Comparison of ENCODE assay signal across 8 cellular contexts in genomic region chr11:62786318-62787004, GRCh38. TPM values are rescaled to one million over a fixed set of nuclear protein-coding genes. Genes with fewer than 3 reads are reported as not detected.
DNase-seq lines count a peak whose midpoint lies in the region; ATAC-seq and TF ChIP-seq lines count a peak whose summit lies in the region.

No MANE protein-coding gene starts in this region.

- intact Hi-C loops in OCI-LY7 (cut with micrococcal nuclease; ENCODE audit: unreplicated experiment): loop anchor here (1.0 to 5.0 kb wide), 8 partner anchors 18 to 236 kb away; partner anchors contain the start of genes HNRNPUL2, NXF1, UBXN1 and WDR74

- peak; percentile 91 for DNase-seq in D341Med (ENCODE audit: low spot score)
- peak; percentile 92 for DNase-seq in HuH-7 (ENCODE audit: low spot score)
- DNase-seq in OCI-LY7 (ENCODE audit: low spot score): peak; percentile 92
- peak; percentile 86 for DNase-seq in activated T-cell treated with anti-CD3 and anti-CD28 coated beads, Interleukin-2, amount 50 U/mL, for 1 hour
- no peak for DNase-seq in epithelial cell of prostate (ENCODE audit: low read depth, low spot score)
- peak; percentile 89 for DNase-seq in mucosa of gallbladder (ENCODE audit: low spot score)
- peak; percentile 72 for DNase-seq in stimulated activated CD8-positive, alpha-beta memory T cell treated with anti-CD3 and anti-CD28 coated beads, Interleukin-4, amount 100 ng/mL, for 24 hours (ENCODE audit: low read depth)

- peaks cover 34% of the 10 kb centered on the region for H3K4me1 ChIP-seq in OCI-LY7 (ENCODE audit: insufficient read depth, low read length, poor library complexity, severe bottlenecking)

- peak overlapping the region; percentile 80 for H3K4me2 ChIP-seq in OCI-LY7 (ENCODE audit: low read length)

- peak; percentile 63 for ATAC-seq in GM21447 (IDR thresholded peaks at IDR 0.05; ENCODE audit: unreplicated experiment)

- no TSS peak for BruUV-seq in OCI-LY7 (replicated peaks; lab: Mats Ljungman, UMichigan)

- POLR2A ChIA-PET in OCI-LY7 (lab: Charles Lee): interaction anchor here (0.5 to 1.7 kb wide), 7 partner anchors 15 to 212 kb away, joined by 3 to 10 read pairs (median 4); partner anchors contain the start of genes TAF6L and ZBTB3

- peak; percentile 90 for TF ChIP-seq CTCF in OCI-LY7 (conservative IDR thresholded peaks at IDR 0.05; ENCODE audit: low read length)

- H2AFZ ChIP-seq in OCI-LY7 (ENCODE audit: low read length): peak overlapping the region; percentile 47; the same call in 1 of the 2 replicates

- no peaks in the 10 kb centered on the region for H4K20me1 ChIP-seq in OCI-LY7 (ENCODE audit: insufficient read depth, low read length)

- H3K9me2 ChIP-seq in OCI-LY7 (ENCODE audit: insufficient read depth, low read length): no peaks in the 10 kb centered on the region

- CTCF ChIA-PET in OCI-LY7 (lab: Charles Lee; ENCODE audit: unreplicated experiment): interaction anchor here (1.0 to 1.4 kb wide), 4 partner anchors 19 to 77 kb away, joined by 3 to 4 read pairs (median 3); partner anchors contain the start of gene NXF1

- H3K36me3 ChIP-seq in OCI-LY7 (ENCODE audit: insufficient read depth, low read length): peaks cover 56% of the 10 kb centered on the region

- H3K9me3 ChIP-seq in OCI-LY7 (ENCODE audit: low read length): no peaks in the 10 kb centered on the region

- H3K27ac ChIP-seq in OCI-LY7 (ENCODE audit: low read depth, low read length, poor library complexity, severe bottlenecking): peak overlapping the region; percentile 79
- H3K27ac ChIP-seq in epithelial cell of prostate: peak overlapping the region; percentile 96

- peaks cover 29% of the 10 kb centered on the region; the same call in 1 of the 2 replicates for H3K79me2 ChIP-seq in OCI-LY7 (ENCODE audit: insufficient read depth, low read depth, low read length)

- peak overlapping the region; percentile 97 for H3K4me3 ChIP-seq in OCI-LY7 (ENCODE audit: low read depth, low read length, poor library complexity, severe bottlenecking)

RNA-seq across cellular contexts. Expression of gene TMEM179B, which starts 0.7 kb away (rescaled TPM):
- total RNA-seq in OCI-LY7 (2014; rRNA removed; shearing (Covaris generic)): 22.8 and 33.1 TPM in 2 replicates
- total RNA-seq in OCI-LY7 (2022) (18.6 and 21.5 TPM in 2 replicates), mucosa of gallbladder (67.8 TPM)

RNA-seq across cellular contexts. Expression of gene TMEM223, which starts 5.3 kb away (rescaled TPM):
- total RNA-seq in OCI-LY7 (2014; rRNA removed; shearing (Covaris generic)): 32.6 and 42.9 TPM in 2 replicates
- total RNA-seq in OCI-LY7 (2022): 15.8 and 24.4 TPM in 2 replicates
- 19.9 TPM for total RNA-seq in mucosa of gallbladder

RNA-seq across cellular contexts. Expression of gene TAF6L, which starts 15.3 kb away (rescaled TPM):
- 23.7 and 26.1 TPM in 2 replicates for total RNA-seq in OCI-LY7 (2014; rRNA removed; shearing (Covaris generic))
- total RNA-seq in OCI-LY7 (2022) (24.1 and 29.9 TPM in 2 replicates), mucosa of gallbladder (24.0 TPM)

RNA-seq across cellular contexts. Expression of gene NXF1, which starts 18.8 kb away (rescaled TPM):
- 35.1 and 53.3 TPM in 2 replicates for total RNA-seq in OCI-LY7 (2014; rRNA removed; shearing (Covaris generic))
- 50.5 and 62.0 TPM in 2 replicates for total RNA-seq in OCI-LY7 (2022)
- total RNA-seq in mucosa of gallbladder: 85.7 TPM

RNA-seq across cellular contexts. Expression of gene POLR2G, which starts 25.1 kb away (rescaled TPM):
- total RNA-seq in OCI-LY7 (2014; rRNA removed; shearing (Covaris generic)): 108 and 118 TPM in 2 replicates
- total RNA-seq in OCI-LY7 (2022): 115 and 118 TPM in 2 replicates
- 53.5 TPM for total RNA-seq in mucosa of gallbladder
